11 cellular contexts compared by ENCODE assay signal in the genomic region with DNA sequence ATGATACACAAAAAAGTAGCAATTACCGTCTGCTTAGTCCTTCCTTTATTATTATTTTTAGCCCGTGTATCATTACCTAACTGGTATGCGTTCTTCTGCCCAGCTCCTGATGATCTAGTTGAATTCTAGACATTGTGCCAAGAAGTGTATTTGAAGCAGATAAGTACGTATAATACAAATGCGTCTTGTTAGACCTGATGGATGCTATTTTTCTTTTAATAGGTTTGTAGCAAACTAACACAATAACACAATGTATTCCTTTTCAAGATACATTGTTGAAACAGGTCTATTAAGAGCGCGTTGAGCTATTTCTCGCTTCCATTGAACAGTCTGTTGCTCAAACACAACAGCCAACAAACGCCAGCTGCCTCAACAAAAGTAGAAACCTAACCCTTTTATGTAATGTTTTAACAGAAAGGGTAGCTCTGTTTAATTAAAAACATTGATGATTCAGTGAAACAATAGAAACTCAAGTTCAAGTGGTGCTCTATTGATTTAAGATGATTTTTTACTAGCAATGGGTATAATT. TPM values are rescaled to one million over a fixed set of nuclear protein-coding genes. Genes with fewer than 3 reads are reported as not detected.
DNase-seq lines count a peak whose midpoint lies in the region; ATAC-seq and TF ChIP-seq lines count a peak whose summit lies in the region.
"Had no signal": no experiment of that assay in that cellular context is flagged by ENCODE, and none has a peak within 500 bp of the region (broad histone marks: within the 10 kb centered on the region; RNA-seq: fewer than 3 reads in every experiment).

No MANE protein-coding gene starts in this region.

- no peaks in the 10 kb centered on the region for H3K9me3 ChIP-seq in HUES6 (ENCODE audit: control insufficient read depth, insufficient read depth, low read depth, low read length)
- no peaks in the 10 kb centered on the region for H3K9me3 ChIP-seq in BE2C

- no peak for ATAC-seq in WTC11
- ATAC-seq in GM18519 (IDR thresholded peaks at IDR 0.05; ENCODE audit: low FRiP score, unreplicated experiment), result no peak
- no peak for ATAC-seq in HG03025 (IDR thresholded peaks at IDR 0.05; ENCODE audit: low FRiP score, unreplicated experiment)

- DNase-seq in DMS153 (lab: John Stamatoyannopoulos, UW) (peak; percentile 93), WTC11 (ENCODE audit: low spot score) (no peak), BE2C (no peak)
- DNase-seq in activated CD4-positive, CD25-positive, alpha-beta regulatory T cell treated with anti-CD3 and anti-CD28 coated beads, Interleukin-2, amount 50 U/mL, for 72 hours, result no peak
- DNase-seq: immature natural killer cell had no signal

- H3K4me3 Mint-ChIP-seq in WTC11, result peak overlapping the region; percentile 62

- no peaks in the 10 kb centered on the region for H3K9me3 Mint-ChIP-seq in WTC11

- H3K27ac ChIP-seq in HUES6 (ENCODE audit: low read depth, low read length), result no peak overlapping the region
- H3K27ac ChIP-seq in layer of hippocampus (ENCODE audit: low read depth, low read length), result peak overlapping the region; percentile 43

- no peak for TF ChIP-seq CTCF in WTC11 (IDR thresholded peaks at IDR 0.05)
- no peak for TF ChIP-seq CTCF in BE2C (IDR thresholded peaks at IDR 0.05; ENCODE audit: low read depth, low read length)

- no peak overlapping the region for H3K27ac Mint-ChIP-seq in WTC11

- peaks cover 44% of the 10 kb centered on the region for H3K4me1 ChIP-seq in HUES6 (ENCODE audit: control insufficient read depth, insufficient read depth, low read length)
- no peaks in the 10 kb centered on the region for H3K4me1 ChIP-seq in BE2C

- H3K36me3 ChIP-seq in HUES6 (ENCODE audit: control insufficient read depth, insufficient read depth, low read length) (no peaks in the 10 kb centered on the region), BE2C (no peaks in the 10 kb centered on the region)

- H3K9ac ChIP-seq in HUES6 (ENCODE audit: low read length), result no peak overlapping the region

- POLR2A ChIA-PET in WTC11 (lab: Charles Lee), result interaction anchor here (0.8 to 1.9 kb wide), 3 partner anchors 9 to 93 kb away, joined by 6 to 14 read pairs (median 8); partner anchors contain the start of gene PCCA

- H3K4me3 ChIP-seq in HUES6 (ENCODE audit: low read depth, low read length) (peak overlapping the region; percentile 56), BE2C (ENCODE audit: low read depth, low read length) (no peak overlapping the region)

- peaks cover 67% of the 10 kb centered on the region for H3K27me3 ChIP-seq in HUES6 (ENCODE audit: control insufficient read depth, insufficient read depth, low read length)
- H3K27me3 ChIP-seq in layer of hippocampus (ENCODE audit: control insufficient read depth, insufficient read depth, low read length), result peaks cover 20% of the 10 kb centered on the region
- H3K27me3 ChIP-seq in BE2C, result peaks cover 96% of the 10 kb centered on the region

- peaks cover 59% of the 10 kb centered on the region for H3K27me3 Mint-ChIP-seq in WTC11 (ENCODE audit: low read depth)

- no peaks in the 10 kb centered on the region for H3K36me3 Mint-ChIP-seq in WTC11

- CTCF ChIA-PET in WTC11 (lab: Charles Lee), result interaction anchor here (0.7 to 1.2 kb wide), 4 partner anchors 9 to 239 kb away, joined by 3 to 4 read pairs (median 4); partner anchors contain the start of gene PCCA

- peaks cover 62% of the 10 kb centered on the region for H3K4me1 Mint-ChIP-seq in WTC11

TF ChIP-seq in WTC11, 78 proteins besides CTCF, POLR2A, EP300 and RAD21:
- TF ChIP-seq ZNF317 (CRISPR knock-in tag; IDR thresholded peaks at IDR 0.05; ENCODE audit: borderline replicate concordance, low read depth) (no peak), MAX (CRISPR knock-in tag; IDR thresholded peaks at IDR 0.05) (no peak), ZBTB43 (CRISPR knock-in tag; IDR thresholded peaks at IDR 0.05) (no peak)
- TF ChIP-seq, protein P1, sequence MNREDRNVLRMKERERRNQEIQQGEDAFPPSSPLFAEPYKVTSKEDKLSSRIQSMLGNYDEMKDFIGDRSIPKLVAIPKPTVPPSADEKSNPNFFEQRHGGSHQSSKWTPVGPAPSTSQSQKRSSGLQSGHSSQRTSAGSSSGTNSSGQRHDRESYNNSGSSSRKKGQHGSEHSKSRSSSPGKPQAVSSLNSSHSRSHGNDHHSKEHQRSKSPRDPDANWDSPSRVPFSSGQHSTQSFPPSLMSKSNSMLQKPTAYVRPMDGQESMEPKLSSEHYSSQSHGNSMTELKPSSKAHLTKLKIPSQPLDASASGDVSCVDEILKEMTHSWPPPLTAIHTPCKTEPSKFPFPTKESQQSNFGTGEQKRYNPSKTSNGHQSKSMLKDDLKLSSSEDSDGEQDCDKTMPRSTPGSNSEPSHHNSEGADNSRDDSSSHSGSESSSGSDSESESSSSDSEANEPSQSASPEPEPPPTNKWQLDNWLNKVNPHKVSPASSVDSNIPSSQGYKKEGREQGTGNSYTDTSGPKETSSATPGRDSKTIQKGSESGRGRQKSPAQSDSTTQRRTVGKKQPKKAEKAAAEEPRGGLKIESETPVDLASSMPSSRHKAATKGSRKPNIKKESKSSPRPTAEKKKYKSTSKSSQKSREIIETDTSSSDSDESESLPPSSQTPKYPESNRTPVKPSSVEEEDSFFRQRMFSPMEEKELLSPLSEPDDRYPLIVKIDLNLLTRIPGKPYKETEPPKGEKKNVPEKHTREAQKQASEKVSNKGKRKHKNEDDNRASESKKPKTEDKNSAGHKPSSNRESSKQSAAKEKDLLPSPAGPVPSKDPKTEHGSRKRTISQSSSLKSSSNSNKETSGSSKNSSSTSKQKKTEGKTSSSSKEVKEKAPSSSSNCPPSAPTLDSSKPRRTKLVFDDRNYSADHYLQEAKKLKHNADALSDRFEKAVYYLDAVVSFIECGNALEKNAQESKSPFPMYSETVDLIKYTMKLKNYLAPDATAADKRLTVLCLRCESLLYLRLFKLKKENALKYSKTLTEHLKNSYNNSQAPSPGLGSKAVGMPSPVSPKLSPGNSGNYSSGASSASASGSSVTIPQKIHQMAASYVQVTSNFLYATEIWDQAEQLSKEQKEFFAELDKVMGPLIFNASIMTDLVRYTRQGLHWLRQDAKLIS (CRISPR knock-in tag; IDR thresholded peaks at IDR 0.05; ENCODE audit: borderline replicate concordance), result no peak

RNA-seq across cellular contexts. Expression of gene ZIC2, which starts 14.7 kb away (rescaled TPM):
- total RNA-seq in WTC11 (2021), result 344 to 379 TPM (median 376 TPM) in 3 replicates
- polyA plus RNA-seq in BE2C (2012; ENCODE audit: insufficient read depth, insufficient read length, low read depth), result not detected
- total RNA-seq: activated CD8-positive, alpha-beta memory T cell treated with anti-CD3 and anti-CD28 coated beads for 36 hours had no signal
- polyA plus RNA-seq: immature natural killer cell had no signal

RNA-seq across cellular contexts. Expression of gene ZIC5, which starts 24.7 kb away (rescaled TPM):
- total RNA-seq in WTC11 (2021), result 46.4 to 51.6 TPM (median 51.1 TPM) in 3 replicates
- polyA plus RNA-seq in BE2C (2012; ENCODE audit: insufficient read depth, insufficient read length, low read depth), result not detected
- total RNA-seq: activated CD8-positive, alpha-beta memory T cell treated with anti-CD3 and anti-CD28 coated beads for 36 hours had no signal
- polyA plus RNA-seq: esophagus, immature natural killer cell had no signal
